In the genomic region with DNA sequence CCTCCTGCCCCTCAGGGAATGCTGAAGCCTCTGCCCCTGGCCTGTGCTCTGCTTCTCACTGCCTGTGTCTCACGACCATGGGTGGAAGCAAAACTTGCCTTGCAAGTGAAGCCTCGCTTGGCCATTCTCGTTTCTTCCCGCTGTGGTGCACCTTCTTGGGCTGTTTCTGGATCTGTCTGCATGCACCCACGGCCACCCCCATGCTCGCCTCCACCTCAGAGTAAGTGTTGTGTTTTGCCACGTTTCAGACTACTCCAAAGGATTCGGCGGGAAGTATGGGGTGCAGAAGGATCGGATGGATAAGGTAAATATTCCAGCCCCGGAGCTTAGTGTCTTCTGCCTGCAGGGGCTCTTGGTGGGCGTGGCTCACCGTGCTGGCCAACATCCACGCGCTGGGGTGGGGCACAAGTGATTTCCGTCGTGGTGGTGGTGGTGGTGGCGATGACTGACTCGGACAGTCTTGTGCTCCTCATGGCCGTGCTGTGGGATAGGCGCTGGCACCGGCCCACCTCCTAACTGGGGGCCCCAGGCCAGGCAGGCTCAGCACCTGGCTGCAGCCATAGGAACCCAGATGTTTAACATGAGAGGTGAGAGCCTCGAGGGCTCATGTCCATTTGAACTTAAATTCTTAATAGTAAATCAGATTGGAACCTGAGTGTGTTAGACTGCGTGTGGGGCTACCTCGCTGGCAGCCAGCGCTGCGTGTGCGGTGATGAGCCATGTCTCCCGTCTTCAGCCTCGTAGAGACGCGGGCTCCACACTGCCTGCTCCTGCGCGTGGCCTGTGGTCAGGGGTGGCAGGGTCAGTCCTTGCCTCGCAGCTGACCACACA, we compare ENCODE assay signal across 1 cellular context.
TF ChIP-seq lines count a peak whose summit lies in the region.

No MANE protein-coding gene starts in this region.

TF ChIP-seq in IMR-90, 13 proteins besides CTCF, POLR2A, EP300 and RAD21:
- TF ChIP-seq, protein P1, sequence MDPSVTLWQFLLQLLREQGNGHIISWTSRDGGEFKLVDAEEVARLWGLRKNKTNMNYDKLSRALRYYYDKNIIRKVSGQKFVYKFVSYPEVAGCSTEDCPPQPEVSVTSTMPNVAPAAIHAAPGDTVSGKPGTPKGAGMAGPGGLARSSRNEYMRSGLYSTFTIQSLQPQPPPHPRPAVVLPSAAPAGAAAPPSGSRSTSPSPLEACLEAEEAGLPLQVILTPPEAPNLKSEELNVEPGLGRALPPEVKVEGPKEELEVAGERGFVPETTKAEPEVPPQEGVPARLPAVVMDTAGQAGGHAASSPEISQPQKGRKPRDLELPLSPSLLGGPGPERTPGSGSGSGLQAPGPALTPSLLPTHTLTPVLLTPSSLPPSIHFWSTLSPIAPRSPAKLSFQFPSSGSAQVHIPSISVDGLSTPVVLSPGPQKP (IDR thresholded peaks at IDR 0.05; ENCODE audit: borderline replicate concordance, low read depth, low read length): no peak
- TF ChIP-seq, protein P2, sequence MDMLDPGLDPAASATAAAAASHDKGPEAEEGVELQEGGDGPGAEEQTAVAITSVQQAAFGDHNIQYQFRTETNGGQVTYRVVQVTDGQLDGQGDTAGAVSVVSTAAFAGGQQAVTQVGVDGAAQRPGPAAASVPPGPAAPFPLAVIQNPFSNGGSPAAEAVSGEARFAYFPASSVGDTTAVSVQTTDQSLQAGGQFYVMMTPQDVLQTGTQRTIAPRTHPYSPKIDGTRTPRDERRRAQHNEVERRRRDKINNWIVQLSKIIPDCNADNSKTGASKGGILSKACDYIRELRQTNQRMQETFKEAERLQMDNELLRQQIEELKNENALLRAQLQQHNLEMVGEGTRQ (IDR thresholded peaks at IDR 0.05; ENCODE audit: low read depth, low read length): no peak
- TF ChIP-seq MAFK (IDR thresholded peaks at IDR 0.05; ENCODE audit: low read depth, low read length) (no peak), FOS (IDR thresholded peaks at IDR 0.05; ENCODE audit: low read depth, low read length) (no peak), SMC3 (IDR thresholded peaks at IDR 0.05; ENCODE audit: low read depth, low read length) (no peak), BHLHE40 (IDR thresholded peaks at IDR 0.05; ENCODE audit: low read depth, low read length) (no peak), NFE2L2 (IDR thresholded peaks at IDR 0.05; ENCODE audit: low read depth, low read length) (no peak), RCOR1 (IDR thresholded peaks at IDR 0.05; ENCODE audit: insufficient replicate concordance, low read length) (no peak), MAZ (IDR thresholded peaks at IDR 0.05; ENCODE audit: borderline replicate concordance, low read depth, low read length) (no peak), CHD1 (IDR thresholded peaks at IDR 0.05; ENCODE audit: low read depth, low read length) (no peak), MXI1 (IDR thresholded peaks at IDR 0.05; ENCODE audit: borderline replicate concordance, low read depth, low read length) (no peak), RFX5 (IDR thresholded peaks at IDR 0.05; ENCODE audit: low read depth, low read length) (no peak), CEBPB (IDR thresholded peaks at IDR 0.05; ENCODE audit: low read depth, low read length) (no peak)
TF ChIP-seq in IMR-90: peak in this region for 0.
